ENCODE assay signal across 11 cellular contexts in the genomic region with DNA sequence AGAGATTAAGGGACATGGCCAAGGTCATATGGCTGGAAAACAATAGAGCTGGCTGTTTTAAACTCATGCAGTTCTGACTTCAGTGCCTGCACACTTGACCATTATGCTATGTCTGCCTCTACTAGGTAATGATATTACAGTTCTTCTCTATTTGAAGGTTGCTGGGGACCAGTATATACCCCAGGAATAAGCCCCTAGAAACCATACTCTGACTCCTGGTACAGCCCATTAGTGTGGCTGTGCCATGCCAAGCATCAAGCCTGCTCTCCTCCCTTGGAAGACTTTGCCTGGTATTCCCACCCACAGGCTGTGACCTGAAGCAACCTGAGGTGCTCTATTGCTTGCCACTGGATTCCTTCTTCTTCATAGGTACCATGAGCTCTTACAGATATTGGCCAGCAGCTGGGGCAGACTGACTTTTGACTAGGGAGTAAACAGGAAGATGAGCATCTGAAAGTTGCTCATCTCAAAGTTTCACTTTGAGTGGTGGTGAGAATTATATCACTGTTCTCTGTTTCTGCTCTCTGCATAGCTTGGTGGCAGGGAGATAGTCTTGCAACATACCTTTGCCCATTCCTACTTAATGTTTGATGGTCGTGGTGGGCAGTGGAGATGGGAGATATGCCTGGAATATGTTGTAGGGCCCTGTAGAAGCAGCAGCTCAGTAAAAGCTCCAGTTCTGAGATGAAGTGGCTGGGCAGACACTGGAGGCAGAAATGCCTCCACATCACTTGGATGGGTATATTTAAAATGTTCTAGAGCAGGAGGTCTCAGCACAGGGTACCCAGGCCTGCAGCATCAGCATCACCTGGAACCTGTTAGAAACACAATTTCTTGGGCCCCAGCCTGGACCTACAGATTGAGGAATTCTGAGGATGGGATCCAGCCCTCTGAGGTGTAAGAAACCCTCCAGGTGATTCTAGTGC.
DNase-seq lines count a peak whose midpoint lies in the region; ATAC-seq and TF ChIP-seq lines count a peak whose summit lies in the region.
"Had no signal": no experiment of that assay in that cellular context is flagged by ENCODE, and none has a peak within 500 bp of the region (broad histone marks: within the 10 kb centered on the region; RNA-seq: fewer than 3 reads in every experiment).

No MANE protein-coding gene starts in this region.

- POLR2A ChIA-PET in activated naive CD8-positive, alpha-beta T cell treated with anti-CD3 and anti-CD28 coated beads, Interleukin-2, amount 10 ng/mL, durations not matched to agents 7 days and 5 days (lab: Charles Lee), result no interaction called here

- peaks cover 0 to 2% (median 0%) of the 10 kb centered on the region in 4 donors for H3K9me3 ChIP-seq in tibial nerve

- H3K4me1 ChIP-seq in tibial nerve, result no peaks in the 10 kb centered on the region

- H3K36me3 Mint-ChIP-seq in activated CD8-positive, alpha-beta memory T cell treated with anti-CD3 and anti-CD28 coated beads, Interleukin-2, amount 10 ng/mL, durations not matched to agents 7 days and 5 days, result no peaks in the 10 kb centered on the region
- H3K36me3 Mint-ChIP-seq in activated naive CD8-positive, alpha-beta T cell treated with anti-CD3 and anti-CD28 coated beads, Interleukin-2, amount 10 ng/mL, durations not matched to agents 7 days and 5 days, result no peaks in the 10 kb centered on the region

- H3K27me3 ChIP-seq in tibial nerve, result no peaks in the 10 kb centered on the region

- ATAC-seq in activated CD8-positive, alpha-beta memory T cell treated with anti-CD3 and anti-CD28 coated beads, Interleukin-2, amount 10 ng/mL, durations not matched to agents 7 days and 5 days, result peak; percentile 93
- ATAC-seq in GM21390 (IDR thresholded peaks at IDR 0.05; ENCODE audit: unreplicated experiment) (peak; percentile 99), HG03159 (IDR thresholded peaks at IDR 0.05; ENCODE audit: unreplicated experiment) (peak; percentile 97)
- peak; percentile 56 for ATAC-seq in activated naive CD8-positive, alpha-beta T cell treated with anti-CD3 and anti-CD28 coated beads, Interleukin-2, amount 10 ng/mL, durations not matched to agents 7 days and 5 days (ENCODE audit: low read depth)

- CTCF ChIA-PET in activated CD8-positive, alpha-beta memory T cell treated with anti-CD3 and anti-CD28 coated beads, Interleukin-2, amount 10 ng/mL, durations not matched to agents 7 days and 5 days (lab: Charles Lee), result interaction anchor here (1.1 kb wide), 1 partner anchor 679 kb away, joined by 4 read pairs; no protein-coding TSS in a partner anchor

- no peaks in the 10 kb centered on the region for H3K36me3 ChIP-seq in tibial nerve

- no peak for TF ChIP-seq CTCF in tibial nerve (IDR thresholded peaks at IDR 0.05)

- peaks cover 22% of the 10 kb centered on the region for H3K4me1 Mint-ChIP-seq in activated CD8-positive, alpha-beta memory T cell treated with anti-CD3 and anti-CD28 coated beads, Interleukin-2, amount 10 ng/mL, durations not matched to agents 7 days and 5 days
- peaks cover 5% of the 10 kb centered on the region for H3K4me1 Mint-ChIP-seq in activated naive CD8-positive, alpha-beta T cell treated with anti-CD3 and anti-CD28 coated beads, Interleukin-2, amount 10 ng/mL, durations not matched to agents 7 days and 5 days
- H3K4me1 Mint-ChIP-seq: H9 had no signal

- no peak overlapping the region for H3K4me3 Mint-ChIP-seq in activated CD8-positive, alpha-beta memory T cell treated with anti-CD3 and anti-CD28 coated beads, Interleukin-2, amount 10 ng/mL, durations not matched to agents 7 days and 5 days
- no peak overlapping the region for H3K4me3 Mint-ChIP-seq in activated naive CD8-positive, alpha-beta T cell treated with anti-CD3 and anti-CD28 coated beads, Interleukin-2, amount 10 ng/mL, durations not matched to agents 7 days and 5 days
- H3K4me3 Mint-ChIP-seq: H9; stimulated activated naive CD8-positive, alpha-beta T cell treated with anti-CD3 and anti-CD28 coated beads, Interleukin-15, Interleukin-2, amounts not matched to agents 100 ng/mL and 50 ng/mL, for 24 hours had no signal

- no peak overlapping the region for H3K4me3 ChIP-seq in tibial nerve

- peak overlapping the region; percentile 75 for H3K27ac Mint-ChIP-seq in activated CD8-positive, alpha-beta memory T cell treated with anti-CD3 and anti-CD28 coated beads, Interleukin-2, amount 10 ng/mL, durations not matched to agents 7 days and 5 days
- peak overlapping the region; percentile 47 for H3K27ac Mint-ChIP-seq in activated naive CD8-positive, alpha-beta T cell treated with anti-CD3 and anti-CD28 coated beads, Interleukin-2, amount 10 ng/mL, durations not matched to agents 7 days and 5 days
- H3K27ac Mint-ChIP-seq: stimulated activated naive CD8-positive, alpha-beta T cell treated with anti-CD3 and anti-CD28 coated beads, Interleukin-15, Interleukin-2, amounts not matched to agents 100 ng/mL and 50 ng/mL, for 24 hours had no signal

- no peak for TF ChIP-seq EP300 in tibial nerve (IDR thresholded peaks at IDR 0.05)

- peaks cover 2% of the 10 kb centered on the region for H3K9me3 Mint-ChIP-seq in activated CD8-positive, alpha-beta memory T cell treated with anti-CD3 and anti-CD28 coated beads, Interleukin-2, amount 10 ng/mL, durations not matched to agents 7 days and 5 days (ENCODE audit: low read depth)
- peaks cover 2% of the 10 kb centered on the region for H3K9me3 Mint-ChIP-seq in activated naive CD8-positive, alpha-beta T cell treated with anti-CD3 and anti-CD28 coated beads, Interleukin-2, amount 10 ng/mL, durations not matched to agents 7 days and 5 days
- H3K9me3 Mint-ChIP-seq: H9 had no signal

- no peak for TF ChIP-seq POLR2A in tibial nerve (IDR thresholded peaks at IDR 0.05)

- peak; percentile 52 for DNase-seq in activated CD8-positive, alpha-beta memory T cell treated with anti-CD3 and anti-CD28 coated beads, Interleukin-2, amount 10 ng/mL, durations not matched to agents 7 days and 5 days
- DNase-seq in activated CD8-positive, alpha-beta memory T cell treated with anti-CD3 and anti-CD28 coated beads, Interleukin-2, amount 50 U/mL, for 4 hours, result no peak
- DNase-seq in activated naive CD8-positive, alpha-beta T cell treated with anti-CD3 and anti-CD28 coated beads, Interleukin-2, amount 10 ng/mL, durations not matched to agents 7 days and 5 days, result no peak
- DNase-seq in dermis blood vessel endothelial cell (no peak), tibial nerve (ENCODE audit: low spot score in 2 of 2) (no peak), ureter (ENCODE audit: low spot score) (no peak)
- DNase-seq: effector CD8-positive, alpha-beta T cell; H9 had no signal

- peaks cover 3% of the 10 kb centered on the region for H3K27me3 Mint-ChIP-seq in activated CD8-positive, alpha-beta memory T cell treated with anti-CD3 and anti-CD28 coated beads, Interleukin-2, amount 10 ng/mL, durations not matched to agents 7 days and 5 days
- peaks cover 2% of the 10 kb centered on the region for H3K27me3 Mint-ChIP-seq in activated naive CD8-positive, alpha-beta T cell treated with anti-CD3 and anti-CD28 coated beads, Interleukin-2, amount 10 ng/mL, durations not matched to agents 7 days and 5 days
- H3K27me3 Mint-ChIP-seq: stimulated activated naive CD8-positive, alpha-beta T cell treated with anti-CD3 and anti-CD28 coated beads, Interleukin-15, Interleukin-2, amounts not matched to agents 100 ng/mL and 50 ng/mL, for 24 hours had no signal

- H3K27ac ChIP-seq in tibial nerve, result no peak overlapping the region

- WGBS in tibial nerve, 2 donors, result 76 to 83% methylated on average over 1 of the region's 1 CpG
